Comparison of ENCODE assay signal across 28 cellular contexts in genomic region chr5:113189291-113189690, GRCh38.
"Had no signal": no experiment of that assay in that cellular context is flagged by ENCODE, and none has a peak within 500 bp of the region (broad histone marks: within the 10 kb centered on the region; RNA-seq: fewer than 3 reads in every experiment).

No MANE protein-coding gene starts in this region.

- H3K4me1 Mint-ChIP-seq: activated CD4-positive, alpha-beta memory T cell treated with anti-CD3 and anti-CD28 coated beads, Interleukin-2, amount 10 ng/mL, durations not matched to agents 7 days and 5 days; activated CD4-positive, alpha-beta T cell treated with anti-CD3 and anti-CD28 coated beads, Interleukin-2, amount 10 ng/mL, durations not matched to agents 7 days and 5 days; activated naive CD4-positive, alpha-beta T cell treated with anti-CD3 and anti-CD28 coated beads, Interleukin-2, amount 10 ng/mL, durations not matched to agents 7 days and 5 days; activated naive CD8-positive, alpha-beta T cell treated with anti-CD3 and anti-CD28 coated beads, Interleukin-2, amount 10 ng/mL, durations not matched to agents 7 days and 5 days had no signal

- FAIRE-seq: frontal cortex had no signal

- H3K4me3 ChIP-seq: ascending aorta, breast epithelium, cardiac muscle cell, colonic mucosa, heart left ventricle had no signal

- H3K27me3 Mint-ChIP-seq: activated CD4-positive, alpha-beta memory T cell treated with anti-CD3 and anti-CD28 coated beads, Interleukin-2, amount 10 ng/mL, durations not matched to agents 7 days and 5 days; activated T-cell treated with anti-CD3 and anti-CD28 coated beads, Interleukin-2, amount 50 U/mL, for 24 hours; brain had no signal

- H3K4me1 ChIP-seq: ascending aorta, breast epithelium, colonic mucosa had no signal

- H3K27ac ChIP-seq: ascending aorta, breast epithelium, cardiac muscle cell, colonic mucosa, heart left ventricle had no signal

- H3K36me3 Mint-ChIP-seq: activated naive CD4-positive, alpha-beta T cell treated with anti-CD3 and anti-CD28 coated beads, Interleukin-2, amount 10 ng/mL, durations not matched to agents 7 days and 5 days; activated naive CD8-positive, alpha-beta T cell treated with anti-CD3 and anti-CD28 coated beads, Interleukin-2, amount 10 ng/mL, durations not matched to agents 7 days and 5 days had no signal

- H3K27ac Mint-ChIP-seq: activated CD4-positive, alpha-beta memory T cell treated with anti-CD3 and anti-CD28 coated beads, Interleukin-2, amount 10 ng/mL, durations not matched to agents 7 days and 5 days; activated CD4-positive, alpha-beta T cell treated with anti-CD3 and anti-CD28 coated beads, Interleukin-2, amount 10 ng/mL, durations not matched to agents 7 days and 5 days; activated naive CD4-positive, alpha-beta T cell treated with anti-CD3 and anti-CD28 coated beads, Interleukin-2, amount 10 ng/mL, durations not matched to agents 7 days and 5 days; activated naive CD8-positive, alpha-beta T cell treated with anti-CD3 and anti-CD28 coated beads, Interleukin-2, amount 10 ng/mL, durations not matched to agents 7 days and 5 days; activated T-cell treated with anti-CD3 and anti-CD28 coated beads, Interleukin-2, amount 50 U/mL, for 24 hours; activated T-cell treated with anti-CD3 and anti-CD28 coated beads, Interleukin-2, amount 50 U/mL, for 72 hours had no signal

- H3K27me3 ChIP-seq: ascending aorta, breast epithelium, cardiac muscle cell, colonic mucosa, heart left ventricle had no signal

- H3K4me3 Mint-ChIP-seq: activated CD4-positive, alpha-beta memory T cell treated with anti-CD3 and anti-CD28 coated beads, Interleukin-2, amount 10 ng/mL, durations not matched to agents 7 days and 5 days; activated CD4-positive, alpha-beta T cell treated with anti-CD3 and anti-CD28 coated beads, Interleukin-2, amount 10 ng/mL, durations not matched to agents 7 days and 5 days; activated naive CD4-positive, alpha-beta T cell treated with anti-CD3 and anti-CD28 coated beads, Interleukin-2, amount 10 ng/mL, durations not matched to agents 7 days and 5 days; activated naive CD8-positive, alpha-beta T cell treated with anti-CD3 and anti-CD28 coated beads, Interleukin-2, amount 10 ng/mL, durations not matched to agents 7 days and 5 days; activated T-cell treated with anti-CD3 and anti-CD28 coated beads, Interleukin-2, amount 50 U/mL, for 24 hours; activated T-cell treated with anti-CD3 and anti-CD28 coated beads, Interleukin-2, amount 50 U/mL, for 72 hours; brain had no signal

- H3K36me3 ChIP-seq: ascending aorta, breast epithelium, cardiac muscle cell, colonic mucosa had no signal

- H3K9me3 ChIP-seq: breast epithelium, colonic mucosa had no signal

- DNase-seq: activated CD4-positive, alpha-beta memory T cell treated with anti-CD3 and anti-CD28 coated beads, Interleukin-2, amount 10 ng/mL, durations not matched to agents 7 days and 5 days; activated CD4-positive, alpha-beta T cell treated with anti-CD3 and anti-CD28 coated beads for 1 hour; activated CD4-positive, alpha-beta T cell treated with anti-CD3 and anti-CD28 coated beads for 4 hours; activated CD4-positive, alpha-beta T cell treated with anti-CD3 and anti-CD28 coated beads, Interleukin-2, amount 10 ng/mL, durations not matched to agents 7 days and 5 days; activated CD4-positive, alpha-beta T cell treated with anti-CD3 and anti-CD28 coated beads, Interleukin-2, amount 50 U/mL, for 4 hours; activated CD8-positive, alpha-beta memory T cell treated with anti-CD3 and anti-CD28 coated beads, Interleukin-2, amount 50 U/mL, for 48 hours; activated gamma-delta T cell; activated naive CD4-positive, alpha-beta T cell; activated naive CD4-positive, alpha-beta T cell treated with anti-CD3 and anti-CD28 coated beads, Interleukin-2, amount 10 ng/mL, durations not matched to agents 7 days and 5 days; activated naive CD8-positive, alpha-beta T cell treated with anti-CD3 and anti-CD28 coated beads, Interleukin-2, amount 10 ng/mL, durations not matched to agents 7 days and 5 days; activated T-cell treated with anti-CD3 and anti-CD28 coated beads for 4 hours; activated T-cell treated with anti-CD3 and anti-CD28 coated beads, Interleukin-2, amount 50 U/mL, for 24 hours; activated T-cell treated with anti-CD3 and anti-CD28 coated beads, Interleukin-2, amount 50 U/mL, for 72 hours; central memory CD4-positive, alpha-beta T cell; cerebellar nuclear complex; colonic mucosa; effector CD8-positive, alpha-beta T cell; foreskin fibroblast; glutamatergic neuron; heart left ventricle; T-helper 2 cell had no signal

- ATAC-seq: activated naive CD4-positive, alpha-beta T cell treated with anti-CD3 and anti-CD28 coated beads, Interleukin-2, amount 50 U/mL, for 72 hours; activated T-cell treated with anti-CD3 and anti-CD28 coated beads, Interleukin-2, amount 50 U/mL, for 72 hours; esophagus mucosa; heart left ventricle had no signal

- H3K9me3 Mint-ChIP-seq: activated CD4-positive, alpha-beta memory T cell treated with anti-CD3 and anti-CD28 coated beads, Interleukin-2, amount 10 ng/mL, durations not matched to agents 7 days and 5 days; activated naive CD4-positive, alpha-beta T cell treated with anti-CD3 and anti-CD28 coated beads, Interleukin-2, amount 10 ng/mL, durations not matched to agents 7 days and 5 days; activated naive CD8-positive, alpha-beta T cell treated with anti-CD3 and anti-CD28 coated beads, Interleukin-2, amount 10 ng/mL, durations not matched to agents 7 days and 5 days; activated T-cell treated with anti-CD3 and anti-CD28 coated beads, Interleukin-2, amount 50 U/mL, for 24 hours had no signal
